ENCODE assay signal across 8 cellular contexts in genomic region chr12:19643635-19644034, GRCh38.
DNase-seq lines count a peak whose midpoint lies in the region; ATAC-seq, FAIRE-seq and TF ChIP-seq lines count a peak whose summit lies in the region.

No MANE protein-coding gene starts in this region.

- DNase-seq in Ammon's horn (ENCODE audit: low spot score), result peak; percentile 53
- peak; percentile 57 for DNase-seq in bronchial epithelial cell (ENCODE audit: low read depth)
- no peak for DNase-seq in lower lobe of right lung
- no peak for DNase-seq in omental fat pad (ENCODE audit: low spot score)
- no peak for DNase-seq in GM13976 (ENCODE audit: low spot score)

- no peak overlapping the region for H3K4me2 ChIP-seq in Loucy (ENCODE audit: low read depth, low read length, poor library complexity, severe bottlenecking)

- no peaks in the 10 kb centered on the region for H3K79me2 ChIP-seq in Loucy (ENCODE audit: insufficient read depth, low read length)

- in situ Hi-C loops in GM13976 (cut with MboI; ENCODE audit: low sequenced_read_pairs, unreplicated experiment), result no loop called here

- intact Hi-C loops in lower lobe of right lung (cut with DNase I), result no loop called here

- H3F3A ChIP-seq in Loucy (ENCODE audit: low read depth), result no peaks in the 10 kb centered on the region

- no peak overlapping the region for H2AFZ ChIP-seq in Loucy (ENCODE audit: low read length)

- no peak overlapping the region for H3K9ac ChIP-seq in Loucy (ENCODE audit: low read depth, low read length, poor library complexity, severe bottlenecking)

- ATAC-seq in lower lobe of right lung, result peak; percentile 58 to 78
- ATAC-seq in omental fat pad (ENCODE audit: low FRiP score), result no peak
- no peak for ATAC-seq in HG02973 (IDR thresholded peaks at IDR 0.05; ENCODE audit: unreplicated experiment)
- no peak for ATAC-seq in HG02981 (IDR thresholded peaks at IDR 0.05; ENCODE audit: unreplicated experiment)

- no peak for FAIRE-seq in bronchial epithelial cell (lab: Jason Lieb, UNC)

- no peak overlapping the region for H3K4me3 ChIP-seq in Loucy (ENCODE audit: low read length, poor library complexity, severe bottlenecking)
- H3K4me3 ChIP-seq in bronchial epithelial cell (ENCODE audit: low read depth, low read length), result no peak overlapping the region
- H3K4me3 ChIP-seq in lower lobe of right lung, result no peak overlapping the region

- H3K36me3 ChIP-seq in Loucy (ENCODE audit: insufficient read depth, low read length), result no peaks in the 10 kb centered on the region
- no peaks in the 10 kb centered on the region for H3K36me3 ChIP-seq in bronchial epithelial cell (ENCODE audit: control insufficient read depth, insufficient read depth, low read length)
- no peaks in the 10 kb centered on the region for H3K36me3 ChIP-seq in lower lobe of right lung

- no peaks in the 10 kb centered on the region for H3K4me1 ChIP-seq in Loucy (ENCODE audit: insufficient read depth, low read length, poor library complexity, severe bottlenecking)
- no peaks in the 10 kb centered on the region for H3K4me1 ChIP-seq in lower lobe of right lung

- H3K9me2 ChIP-seq in Loucy (replicated peaks; ENCODE audit: low read depth, low read length), result no peaks in the 10 kb centered on the region

- no peaks in the 10 kb centered on the region for H3K27me3 ChIP-seq in Loucy (ENCODE audit: insufficient read depth, low read length, poor library complexity, severe bottlenecking)
- no peaks in the 10 kb centered on the region for H3K27me3 ChIP-seq in bronchial epithelial cell (ENCODE audit: control insufficient read depth, insufficient read depth, low read length)
- H3K27me3 ChIP-seq in lower lobe of right lung (ENCODE audit: low read depth), result no peaks in the 10 kb centered on the region

- no peaks in the 10 kb centered on the region for H4K20me1 ChIP-seq in Loucy (ENCODE audit: insufficient read depth, low read length, poor library complexity, severe bottlenecking)

- H3K9me3 ChIP-seq in Loucy (ENCODE audit: insufficient read depth, low read depth, low read length), result no peaks in the 10 kb centered on the region
- H3K9me3 ChIP-seq in lower lobe of right lung, result no peaks in the 10 kb centered on the region

- no peak overlapping the region for H3K27ac ChIP-seq in lower lobe of right lung

- peak; percentile 61 for TF ChIP-seq CTCF in Loucy (conservative IDR thresholded peaks at IDR 0.05; ENCODE audit: low read length)
- TF ChIP-seq CTCF in bronchial epithelial cell (IDR thresholded peaks at IDR 0.05; ENCODE audit: insufficient read depth, low read length, severe bottlenecking), result peak; percentile 54
- TF ChIP-seq CTCF in lower lobe of right lung (IDR thresholded peaks at IDR 0.05), result peak; percentile 57
- no peak for TF ChIP-seq CTCF in omental fat pad (IDR thresholded peaks at IDR 0.05)
- TF ChIP-seq CTCF in GM13976 (IDR thresholded peaks at IDR 0.05; ENCODE audit: borderline replicate concordance, control extremely low read depth, extremely low read depth, insufficient read depth, missing control alignments), result no peak

Comparison
In these comparisons a context has a peak if more than half of its experiments do, and no peak if none do; other contexts are left out.
1. DNase-seq: peak in Ammon's horn (single experiment) and bronchial epithelial cell (single experiment); none in lower lobe of right lung (single experiment), omental fat pad (single experiment) and GM13976 (single experiment).
2. CTCF ChIP-seq: peak in Loucy (single experiment), bronchial epithelial cell (single experiment) and lower lobe of right lung (single experiment); none in omental fat pad (0 of 3) and GM13976 (single experiment).
3. ATAC-seq: peak in lower lobe of right lung (2 of 2); none in omental fat pad (single experiment), HG02973 (single experiment) and HG02981 (single experiment).